30 cellular contexts compared by ENCODE assay signal in the genomic region with DNA sequence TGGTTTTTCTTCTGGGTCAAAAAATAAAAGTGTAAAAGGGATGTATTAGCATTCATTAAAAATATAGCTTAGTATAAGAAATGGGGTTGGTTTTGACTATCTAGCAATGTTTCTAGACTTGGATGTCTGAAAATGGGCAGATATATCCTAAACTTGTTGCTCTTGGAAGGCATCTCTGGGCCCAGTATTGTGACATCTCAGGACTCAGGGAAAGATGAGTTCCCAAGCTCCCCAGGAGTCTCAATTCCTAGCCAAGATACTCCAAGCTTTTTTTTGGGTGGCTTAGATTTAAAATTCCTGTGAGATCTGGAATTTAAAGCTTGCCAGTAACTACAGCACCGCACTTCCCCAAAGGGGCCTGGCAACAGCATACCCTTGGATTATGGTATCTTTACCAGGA.
"Had no signal": no experiment of that assay in that cellular context is flagged by ENCODE, and none has a peak within 500 bp of the region (broad histone marks: within the 10 kb centered on the region; RNA-seq: fewer than 3 reads in every experiment).

No MANE protein-coding gene starts in this region.

- H3K4me1 ChIP-seq: parathyroid adenoma, psoas muscle, sigmoid colon, stomach, suprapubic skin, testis, tibial artery, transverse colon, upper lobe of right lung, uterus had no signal

- H3K27me3 Mint-ChIP-seq: progenitor cell of endocrine pancreas, type B pancreatic cell had no signal

- H3K27ac Mint-ChIP-seq: naive B cell; naive thymus-derived CD8-positive, alpha-beta T cell; natural killer cell treated with Interleukin-12 subunit alpha and Interleukin-12 subunit beta and Interleukin-15 and Interleukin-18, amount 100 ng/mL, for 72 hours; nephron progenitor cell; progenitor cell of endocrine pancreas; stimulated activated effector memory CD8-positive, alpha-beta T cell treated with anti-CD3 and anti-CD28 coated beads, Interleukin-12 subunit alpha, Interleukin-12 subunit beta, amount 100 ng/mL, for 72 hours; stimulated activated naive B cell treated with anti-CD40 and anti-IgM and Interleukin-4, amounts not matched to agents 10 μg/mL and 1 μg/mL and 100 μg/mL, for 72 hours; stimulated activated naive CD8-positive, alpha-beta T cell treated with anti-CD3 and anti-CD28 coated beads, Interleukin-15, Interleukin-2, amounts not matched to agents 100 ng/mL and 50 ng/mL, for 24 hours; type B pancreatic cell had no signal

- H3K9me3 Mint-ChIP-seq: naive thymus-derived CD8-positive, alpha-beta T cell; natural killer cell treated with Interleukin-12 subunit alpha and Interleukin-12 subunit beta and Interleukin-15 and Interleukin-18, amount 100 ng/mL, for 72 hours; nephron progenitor cell; neural crest cell; stimulated activated effector memory CD8-positive, alpha-beta T cell treated with anti-CD3 and anti-CD28 coated beads, Interleukin-12 subunit alpha, Interleukin-12 subunit beta, amount 100 ng/mL, for 72 hours; stimulated activated naive B cell treated with anti-CD40 and anti-IgM and Interleukin-4, amounts not matched to agents 10 μg/mL and 1 μg/mL and 100 μg/mL, for 72 hours; stimulated activated naive CD8-positive, alpha-beta T cell treated with anti-CD3 and anti-CD28 coated beads, Interleukin-15, Interleukin-2, amounts not matched to agents 100 ng/mL and 50 ng/mL, for 24 hours; type B pancreatic cell had no signal

- H2AFZ ChIP-seq: parathyroid adenoma had no signal

- H3K27ac ChIP-seq: ovary, parathyroid adenoma, psoas muscle, sigmoid colon, stomach, suprapubic skin, testis, tibial artery, transverse colon, upper lobe of right lung, uterus had no signal

- H3K4me3 Mint-ChIP-seq: naive B cell; naive thymus-derived CD8-positive, alpha-beta T cell; natural killer cell treated with Interleukin-12 subunit alpha and Interleukin-12 subunit beta and Interleukin-15 and Interleukin-18, amount 100 ng/mL, for 72 hours; nephron progenitor cell; neural crest cell; stimulated activated effector memory CD8-positive, alpha-beta T cell treated with anti-CD3 and anti-CD28 coated beads, Interleukin-12 subunit alpha, Interleukin-12 subunit beta, amount 100 ng/mL, for 72 hours; stimulated activated naive B cell treated with anti-CD40 and anti-IgM and Interleukin-4, amounts not matched to agents 10 μg/mL and 1 μg/mL and 100 μg/mL, for 72 hours; stimulated activated naive CD8-positive, alpha-beta T cell treated with anti-CD3 and anti-CD28 coated beads, Interleukin-15, Interleukin-2, amounts not matched to agents 100 ng/mL and 50 ng/mL, for 24 hours; type B pancreatic cell had no signal

- ATAC-seq: naive thymus-derived CD8-positive, alpha-beta T cell; natural killer cell treated with Interleukin-12 subunit alpha and Interleukin-12 subunit beta and Interleukin-15 and Interleukin-18, amount 100 ng/mL, for 72 hours; psoas muscle; stimulated activated effector memory CD8-positive, alpha-beta T cell treated with anti-CD3 and anti-CD28 coated beads, Interleukin-12 subunit alpha, Interleukin-12 subunit beta, amount 100 ng/mL, for 72 hours; stimulated activated naive B cell treated with anti-CD40 and anti-IgM and Interleukin-4, amounts not matched to agents 10 μg/mL and 1 μg/mL and 100 μg/mL, for 72 hours; upper lobe of right lung had no signal

- H3K36me3 Mint-ChIP-seq: naive B cell; natural killer cell treated with Interleukin-12 subunit alpha and Interleukin-12 subunit beta and Interleukin-15 and Interleukin-18, amount 100 ng/mL, for 72 hours; stimulated activated effector memory CD8-positive, alpha-beta T cell treated with anti-CD3 and anti-CD28 coated beads, Interleukin-12 subunit alpha, Interleukin-12 subunit beta, amount 100 ng/mL, for 72 hours; stimulated activated naive B cell treated with anti-CD40 and anti-IgM and Interleukin-4, amounts not matched to agents 10 μg/mL and 1 μg/mL and 100 μg/mL, for 72 hours had no signal

- H3K9me3 ChIP-seq: ovary, psoas muscle, sigmoid colon, stomach, suprapubic skin, testis, tibial artery, transverse colon, upper lobe of right lung, uterus had no signal

- DNase-seq: naive B cell; naive thymus-derived CD8-positive, alpha-beta T cell; nephron progenitor cell; occipital lobe; ovary; posterior cingulate gyrus; psoas muscle; right cardiac atrium; sigmoid colon; small intestine; stimulated activated CD4-positive, alpha-beta T cell treated with anti-CD3 and anti-CD28 coated beads, Interleukin-15, amount 100 ng/mL, for 24 hours; stimulated activated CD4-positive, alpha-beta T cell treated with anti-CD3 and anti-CD28 coated beads, Interleukin-2, amount 100 ng/mL, for 24 hours; stimulated activated CD4-positive, alpha-beta T cell treated with anti-CD3 and anti-CD28 coated beads, Interleukin-2, amount 100 ng/mL, for 48 hours; stimulated activated CD4-positive, alpha-beta T cell treated with anti-CD3 and anti-CD28 coated beads, Interleukin-4, amount 100 ng/mL, for 24 hours; stimulated activated naive B cell treated with anti-CD40 and anti-IgM and Interleukin-4, amounts not matched to agents 10 μg/mL and 1 μg/mL and 100 μg/mL, for 72 hours; stimulated activated naive CD4-positive, alpha-beta T cell treated with Interleukin-2 at 50 U/mL for 16 hours; stomach; testis; transverse colon; upper lobe of right lung; uterus had no signal

- H3K9ac ChIP-seq: parathyroid adenoma had no signal

- H3K27me3 ChIP-seq: ovary, sigmoid colon, stomach, suprapubic skin, testis, tibial artery, transverse colon, upper lobe of right lung, uterus had no signal

- H3K4me1 Mint-ChIP-seq: naive B cell; naive thymus-derived CD8-positive, alpha-beta T cell; nephron progenitor cell; neural crest cell; stimulated activated effector memory CD8-positive, alpha-beta T cell treated with anti-CD3 and anti-CD28 coated beads, Interleukin-12 subunit alpha, Interleukin-12 subunit beta, amount 100 ng/mL, for 72 hours; stimulated activated naive B cell treated with anti-CD40 and anti-IgM and Interleukin-4, amounts not matched to agents 10 μg/mL and 1 μg/mL and 100 μg/mL, for 72 hours had no signal

- H3K36me3 ChIP-seq: ovary, transverse colon, uterus had no signal

- H3K4me3 ChIP-seq: ovary, psoas muscle, sigmoid colon, stomach, suprapubic skin, testis, tibial artery, transverse colon, upper lobe of right lung, uterus had no signal
